25 cellular contexts compared by ENCODE assay signal in the genomic region with DNA sequence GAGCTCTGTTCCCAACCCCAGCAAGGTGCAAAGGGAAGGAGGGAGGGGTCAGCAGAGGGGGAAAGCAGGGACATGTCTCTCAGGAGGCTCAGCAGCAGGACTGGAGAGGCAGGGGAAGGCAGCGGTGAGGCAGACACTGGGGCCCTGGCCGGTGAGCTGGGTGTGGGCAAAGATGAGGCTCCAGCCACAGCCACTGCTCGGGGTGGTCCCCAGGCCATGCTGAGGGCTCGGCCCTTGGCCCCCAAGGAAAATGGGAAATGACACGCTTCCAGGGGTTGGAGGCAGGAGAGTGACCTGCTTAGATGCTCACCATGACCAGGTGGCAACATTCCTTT. TPM values are rescaled to one million over a fixed set of nuclear protein-coding genes. Genes with fewer than 3 reads are reported as not detected.
DNase-seq lines count a peak whose midpoint lies in the region; ATAC-seq, FAIRE-seq and TF ChIP-seq lines count a peak whose summit lies in the region.
"Had no signal": no experiment of that assay in that cellular context is flagged by ENCODE, and none has a peak within 500 bp of the region (broad histone marks: within the 10 kb centered on the region; RNA-seq: fewer than 3 reads in every experiment).

No MANE protein-coding gene starts in this region.

- no peak for TF ChIP-seq CTCF in kidney (IDR thresholded peaks at IDR 0.05; ENCODE audit: borderline replicate concordance, extremely low read depth, insufficient read depth)
- TF ChIP-seq CTCF in mesothelial cell of epicardium (IDR thresholded peaks at IDR 0.05; ENCODE audit: unreplicated experiment): no peak
- TF ChIP-seq CTCF in right lobe of liver (IDR thresholded peaks at IDR 0.05): no peak

- no peaks in the 10 kb centered on the region for H3K27me3 ChIP-seq in BLaER1 treated with 17β-estradiol and CSF1 and Interleukin-3, amounts not matched to agents 10 nM and 100 nM
- H3K27me3 ChIP-seq in right lobe of liver: no peaks in the 10 kb centered on the region
- H3K27me3 ChIP-seq: BE2C had no signal

- no peaks in the 10 kb centered on the region for H3K36me3 Mint-ChIP-seq in mesothelial cell of epicardium
- H3K36me3 Mint-ChIP-seq: CD4-positive, CD25-positive, alpha-beta regulatory T cell; CD8-positive, alpha-beta T cell had no signal

- DNase-seq in kidney: peak; percentile 47
- DNase-seq in mesothelial cell of epicardium (ENCODE audit: low spot score in 2 of 2, unreplicated experiment in 2 of 2): no peak
- no peak for DNase-seq in HPDE6-E6E7 (ENCODE audit: extremely low spot score)
- no peak for DNase-seq in right lobe of liver
- DNase-seq in SHP77 treated with DMSO at 0.1 percent for 48 hours (lab: John Stamatoyannopoulos, UW): no peak
- DNase-seq: 8988T; ACHN; AML-193; BE2C; Caco-2; CD4-positive, CD25-positive, alpha-beta regulatory T cell; CD8-positive, alpha-beta T cell; DMS 273 treated with DMSO at 0.1 percent for 48 hours; DMS79; EL; GDM1; GM23248; H9 had no signal

- intact Hi-C loops in kidney (cut with DNase I) (no loop called here), right lobe of liver (cut with DNase I) (no loop called here)

- H3K9ac ChIP-seq in BLaER1 treated with 17β-estradiol and CSF1 and Interleukin-3, amounts not matched to agents 10 nM and 100 nM: no peak overlapping the region; a peak in 1 of 22 replicates
- H3K9ac ChIP-seq in kidney (ENCODE audit: low read length in 2 of 2): no peak overlapping the region
- H3K9ac ChIP-seq: GM23248 had no signal

- H3K4me1 Mint-ChIP-seq in mesothelial cell of epicardium: peaks cover 45% of the 10 kb centered on the region
- H3K4me1 Mint-ChIP-seq: CD4-positive, CD25-positive, alpha-beta regulatory T cell had no signal

- H3K27me3 Mint-ChIP-seq in mesothelial cell of epicardium (ENCODE audit: low read depth): no peaks in the 10 kb centered on the region

- no peak for ATAC-seq in right lobe of liver
- ATAC-seq: A549; CD8-positive, alpha-beta T cell; GM12878; HCT116 had no signal

- peak overlapping the region; percentile 47 to 74 (median 60); a peak in 18 of 22 replicates for H3K4me2 ChIP-seq in BLaER1 treated with 17β-estradiol and CSF1 and Interleukin-3, amounts not matched to agents 10 nM and 100 nM
- H3K4me2 ChIP-seq: A549 had no signal

- 100% methylated on average over 2 of the region's 5 CpGs for WGBS in right lobe of liver (ENCODE audit: insufficient coverage, low coverage, low lambda C conversion rate, missing lambda C conversion rate)

- no peak for FAIRE-seq in kidney (lab: Jason Lieb, UNC)
- FAIRE-seq: A549, D721Med, GM12878, GM19239 had no signal

- peak overlapping the region; percentile 17 for H3K27ac Mint-ChIP-seq in mesothelial cell of epicardium
- H3K27ac Mint-ChIP-seq: CD4-positive, CD25-positive, alpha-beta regulatory T cell; CD8-positive, alpha-beta T cell; H9 had no signal

- H3K27ac ChIP-seq in BLaER1 treated with 17β-estradiol and CSF1 and Interleukin-3, amounts not matched to agents 10 nM and 100 nM: peak overlapping the region in 2 of 11 experiments; percentile 32 to 50; a peak in 2 of 22 replicates
- H3K27ac ChIP-seq in kidney (ENCODE audit: low read depth in 2 of 2, low read length in 2 of 2): no peak overlapping the region
- H3K27ac ChIP-seq in right lobe of liver: no peak overlapping the region
- H3K27ac ChIP-seq: C4-2B, GM23248 had no signal

- H3K9me3 Mint-ChIP-seq in mesothelial cell of epicardium: no peaks in the 10 kb centered on the region
- H3K9me3 Mint-ChIP-seq: CD4-positive, CD25-positive, alpha-beta regulatory T cell; CD8-positive, alpha-beta T cell; H9 had no signal

- no peaks in the 10 kb centered on the region for H3K9me3 ChIP-seq in BLaER1 treated with 17β-estradiol and CSF1 and Interleukin-3, amounts not matched to agents 10 nM and 100 nM (replicated peaks in 1 of 11)
- H3K9me3 ChIP-seq in kidney (ENCODE audit: control insufficient read depth in 1 of 2, low read length in 2 of 2): no peaks in the 10 kb centered on the region
- no peaks in the 10 kb centered on the region for H3K9me3 ChIP-seq in right lobe of liver
- H3K9me3 ChIP-seq: A549, BE2C, Caco-2 had no signal

- peaks cover 53 to 80% (median 69%) of the 10 kb centered on the region in 10 experiments for H3K4me1 ChIP-seq in BLaER1 treated with 17β-estradiol and CSF1 and Interleukin-3, amounts not matched to agents 10 nM and 100 nM
- H3K4me1 ChIP-seq in kidney (ENCODE audit: control insufficient read depth in 1 of 2, insufficient read depth in 1 of 2, low read depth in 1 of 2, low read length in 2 of 2): no peaks in the 10 kb centered on the region
- no peaks in the 10 kb centered on the region for H3K4me1 ChIP-seq in right lobe of liver
- H3K4me1 ChIP-seq: A549, Caco-2 had no signal

- H4K20me1 ChIP-seq in BLaER1 treated with 17β-estradiol and CSF1 and Interleukin-3, amounts not matched to agents 10 nM and 100 nM: no peaks in the 10 kb centered on the region

- no peak for TF ChIP-seq POLR2A in right lobe of liver (IDR thresholded peaks at IDR 0.05)

- H3K4me3 Mint-ChIP-seq in mesothelial cell of epicardium: no peak overlapping the region
- H3K4me3 Mint-ChIP-seq: CD4-positive, CD25-positive, alpha-beta regulatory T cell; CD8-positive, alpha-beta T cell; H9 had no signal

- H3K36me3 ChIP-seq in BLaER1 treated with 17β-estradiol and CSF1 and Interleukin-3, amounts not matched to agents 10 nM and 100 nM: no peaks in the 10 kb centered on the region
- H3K36me3 ChIP-seq in kidney (ENCODE audit: control insufficient read depth in 1 of 2, insufficient read depth in 2 of 2, low read length in 2 of 2): no peaks in the 10 kb centered on the region
- H3K36me3 ChIP-seq in right lobe of liver: no peaks in the 10 kb centered on the region
- H3K36me3 ChIP-seq: BE2C had no signal

- no peak overlapping the region for H3K4me3 ChIP-seq in BLaER1 treated with 17β-estradiol and CSF1 and Interleukin-3, amounts not matched to agents 10 nM and 100 nM
- no peak overlapping the region for H3K4me3 ChIP-seq in kidney (ENCODE audit: low read length in 2 of 2)
- no peak overlapping the region for H3K4me3 ChIP-seq in right lobe of liver
- H3K4me3 ChIP-seq: A549, GM12878, GM23248 had no signal

RNA-seq across cellular contexts. Expression of a gene that starts 35.4 kb away (rescaled TPM):
- total RNA-seq in kidney: 39.7 TPM
- 2.8 TPM for polyA plus RNA-seq in kidney (ENCODE audit: insufficient read depth, low read depth, low replicate concordance)
- 34.5 to 39.4 TPM (median 35.9 TPM) in 3 replicates for total RNA-seq in mesothelial cell of epicardium
- 10 to 100 TPM in 5 of 6 experiments, 1 to 10 TPM in 1; 9.2 to 25.8 (median 11.8) TPM for total RNA-seq in right lobe of liver
